Comparison of ENCODE assay signal across 30 cellular contexts in genomic region chr17:36469733-36470132, GRCh38.
"Had no signal": no experiment of that assay in that cellular context is flagged by ENCODE, and none has a peak within 500 bp of the region (broad histone marks: within the 10 kb centered on the region; RNA-seq: fewer than 3 reads in every experiment).

No MANE protein-coding gene starts in this region.

- H3K4me1 Mint-ChIP-seq: natural killer cell; nephron; stimulated activated naive CD8-positive, alpha-beta T cell treated with anti-CD3 and anti-CD28 coated beads, Interleukin-15, amount 100 ng/mL, for 72 hours had no signal

- H3K36me3 ChIP-seq: neural progenitor cell, ovary, right lobe of liver, spleen, suprapubic skin, tibial artery, transverse colon, upper lobe of right lung, uterus had no signal

- H3K27ac ChIP-seq: neural progenitor cell, ovary, parathyroid adenoma, psoas muscle, right lobe of liver, skin epidermis, spleen, suprapubic skin, testis, tibial artery, transverse colon, upper lobe of right lung, uterus had no signal

- H3K27ac Mint-ChIP-seq: natural killer cell; neural progenitor cell; progenitor cell of endocrine pancreas; stimulated activated memory B cell treated with anti-CD40 and anti-IgM and Interleukin-4, amounts not matched to agents 10 μg/mL and 1 μg/mL and 100 μg/mL, for 72 hours; stimulated activated naive CD8-positive, alpha-beta T cell treated with anti-CD3 and anti-CD28 coated beads, Interleukin-15, amount 100 ng/mL, for 72 hours; type B pancreatic cell had no signal

- H3K27me3 ChIP-seq: ovary, right lobe of liver, testis, uterus had no signal

- H3K4me3 ChIP-seq: neural progenitor cell, ovary, psoas muscle, right lobe of liver, skin epidermis, smooth muscle cell, spleen, suprapubic skin, testis, tibial artery, transverse colon, upper lobe of right lung, uterus had no signal

- H3K9ac ChIP-seq: neural progenitor cell, parathyroid adenoma had no signal

- ATAC-seq: natural killer cell; psoas muscle; right cardiac atrium; right lobe of liver; stimulated activated naive CD8-positive, alpha-beta T cell treated with anti-CD3 and anti-CD28 coated beads, Interleukin-15, amount 100 ng/mL, for 72 hours; stimulated activated naive CD8-positive, alpha-beta T cell treated with anti-CD3 and anti-CD28 coated beads, Interleukin-15, Interleukin-2, amounts not matched to agents 100 U/mL and 50 U/mL, for 24 hours; upper lobe of right lung had no signal

- H3K9me3 ChIP-seq: ovary, psoas muscle, right lobe of liver, spleen, suprapubic skin, testis, tibial artery, transverse colon, upper lobe of right lung, uterus had no signal

- H3K4me3 Mint-ChIP-seq: natural killer cell; nephron; neural progenitor cell; stimulated activated memory B cell treated with anti-CD40 and anti-IgM and Interleukin-4, amounts not matched to agents 10 μg/mL and 1 μg/mL and 100 μg/mL, for 72 hours; stimulated activated naive CD8-positive, alpha-beta T cell treated with anti-CD3 and anti-CD28 coated beads, Interleukin-15, amount 100 ng/mL, for 72 hours; type B pancreatic cell had no signal

- H3K4me2 ChIP-seq: smooth muscle cell had no signal

- H3K9me3 Mint-ChIP-seq: natural killer cell; nephron; neural progenitor cell; stimulated activated memory B cell treated with anti-CD40 and anti-IgM and Interleukin-4, amounts not matched to agents 10 μg/mL and 1 μg/mL and 100 μg/mL, for 72 hours; stimulated activated naive CD8-positive, alpha-beta T cell treated with anti-CD3 and anti-CD28 coated beads, Interleukin-15, amount 100 ng/mL, for 72 hours; type B pancreatic cell had no signal

- DNase-seq: natural killer cell; occipital lobe; ovary; posterior cingulate gyrus; right cardiac atrium; right lobe of liver; spleen; stimulated activated CD4-positive, alpha-beta T cell treated with anti-CD3 and anti-CD28 coated beads, Interleukin-12 subunit alpha, Interleukin-12 subunit beta, amount 100 ng/mL, for 4 hours; stimulated activated CD4-positive, alpha-beta T cell treated with anti-CD3 and anti-CD28 coated beads, Interleukin-1b, Interleukin-23, amount 100 ng/mL, for 48 hours; stimulated activated CD4-positive, alpha-beta T cell treated with anti-CD3 and anti-CD28 coated beads, Interleukin-4, amount 100 ng/mL, for 1 hour; stimulated activated CD4-positive, alpha-beta T cell treated with anti-CD3 and anti-CD28 coated beads, Interleukin-4, amount 100 ng/mL, for 4 hours; stimulated activated CD8-positive, alpha-beta memory T cell treated with anti-CD3 and anti-CD28 coated beads, Interleukin-4, amount 100 ng/mL, for 48 hours; stimulated activated naive CD4-positive, alpha-beta T cell; stimulated activated naive CD8-positive, alpha-beta T cell treated with anti-CD3 and anti-CD28 coated beads, Interleukin-15, amount 100 ng/mL, for 72 hours; stimulated activated naive CD8-positive, alpha-beta T cell treated with anti-CD3 and anti-CD28 coated beads, Interleukin-15, Interleukin-2, amounts not matched to agents 100 U/mL and 50 U/mL, for 24 hours; testis; tibial artery; transverse colon; upper lobe of right lung; uterus had no signal

- H3K36me3 Mint-ChIP-seq: natural killer cell; neural progenitor cell; stimulated activated memory B cell treated with anti-CD40 and anti-IgM and Interleukin-4, amounts not matched to agents 10 μg/mL and 1 μg/mL and 100 μg/mL, for 72 hours; type B pancreatic cell had no signal

- H3K4me1 ChIP-seq: parathyroid adenoma, psoas muscle, right lobe of liver, spleen, suprapubic skin, testis, tibial artery, transverse colon, upper lobe of right lung, uterus had no signal
